ENCODE assay signal across 1 cellular context in the genomic region with DNA sequence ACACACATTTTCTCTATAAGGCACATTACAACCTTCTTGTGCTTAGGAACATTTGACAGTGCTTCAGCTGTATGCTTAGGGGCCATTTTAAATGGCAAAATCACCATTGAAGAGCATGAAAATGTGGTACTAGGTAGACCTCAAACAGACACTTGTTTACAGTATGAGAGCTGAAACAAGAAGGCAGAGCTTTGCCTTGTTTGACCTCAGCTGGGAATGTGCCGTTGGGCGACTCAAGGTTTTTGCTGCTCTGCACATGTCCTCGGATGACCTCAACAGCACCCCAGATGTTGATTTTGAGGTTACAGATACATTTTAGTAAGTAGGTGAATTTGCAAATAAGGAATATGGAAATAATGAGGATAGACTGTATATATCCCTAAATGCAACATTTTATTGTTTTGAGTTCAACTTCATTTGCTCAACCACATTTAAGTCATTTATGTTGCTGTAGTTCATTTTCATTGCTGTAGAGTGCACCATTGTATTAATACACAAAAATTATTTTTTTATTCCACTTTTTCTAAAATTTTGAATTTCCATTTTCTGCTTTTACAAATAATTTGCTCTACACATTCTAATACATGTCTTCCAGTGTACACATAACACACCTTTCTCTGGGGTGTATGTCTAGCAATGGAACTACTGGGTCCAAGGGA.
TF ChIP-seq lines count a peak whose summit lies in the region.

No MANE protein-coding gene starts in this region.

TF ChIP-seq in IMR-90, 13 proteins besides CTCF, POLR2A, EP300 and RAD21:
- TF ChIP-seq NFE2L2 (IDR thresholded peaks at IDR 0.05; ENCODE audit: low read depth, low read length) (no peak), SMC3 (IDR thresholded peaks at IDR 0.05; ENCODE audit: low read depth, low read length) (no peak), CHD1 (IDR thresholded peaks at IDR 0.05; ENCODE audit: low read depth, low read length) (no peak), MXI1 (IDR thresholded peaks at IDR 0.05; ENCODE audit: borderline replicate concordance, low read depth, low read length) (no peak), RFX5 (IDR thresholded peaks at IDR 0.05; ENCODE audit: low read depth, low read length) (no peak)
- TF ChIP-seq, protein P1, sequence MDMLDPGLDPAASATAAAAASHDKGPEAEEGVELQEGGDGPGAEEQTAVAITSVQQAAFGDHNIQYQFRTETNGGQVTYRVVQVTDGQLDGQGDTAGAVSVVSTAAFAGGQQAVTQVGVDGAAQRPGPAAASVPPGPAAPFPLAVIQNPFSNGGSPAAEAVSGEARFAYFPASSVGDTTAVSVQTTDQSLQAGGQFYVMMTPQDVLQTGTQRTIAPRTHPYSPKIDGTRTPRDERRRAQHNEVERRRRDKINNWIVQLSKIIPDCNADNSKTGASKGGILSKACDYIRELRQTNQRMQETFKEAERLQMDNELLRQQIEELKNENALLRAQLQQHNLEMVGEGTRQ (IDR thresholded peaks at IDR 0.05; ENCODE audit: low read depth, low read length): no peak
- TF ChIP-seq, protein P2, sequence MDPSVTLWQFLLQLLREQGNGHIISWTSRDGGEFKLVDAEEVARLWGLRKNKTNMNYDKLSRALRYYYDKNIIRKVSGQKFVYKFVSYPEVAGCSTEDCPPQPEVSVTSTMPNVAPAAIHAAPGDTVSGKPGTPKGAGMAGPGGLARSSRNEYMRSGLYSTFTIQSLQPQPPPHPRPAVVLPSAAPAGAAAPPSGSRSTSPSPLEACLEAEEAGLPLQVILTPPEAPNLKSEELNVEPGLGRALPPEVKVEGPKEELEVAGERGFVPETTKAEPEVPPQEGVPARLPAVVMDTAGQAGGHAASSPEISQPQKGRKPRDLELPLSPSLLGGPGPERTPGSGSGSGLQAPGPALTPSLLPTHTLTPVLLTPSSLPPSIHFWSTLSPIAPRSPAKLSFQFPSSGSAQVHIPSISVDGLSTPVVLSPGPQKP (IDR thresholded peaks at IDR 0.05; ENCODE audit: borderline replicate concordance, low read depth, low read length): no peak
